In genomic region chr3:127426444-127427168, GRCh38 we compare ENCODE assay signal across 19 cellular contexts.
DNase-seq lines count a peak whose midpoint lies in the region; ATAC-seq and TF ChIP-seq lines count a peak whose summit lies in the region.
"Had no signal": no experiment of that assay in that cellular context is flagged by ENCODE, and none has a peak within 500 bp of the region (broad histone marks: within the 10 kb centered on the region; RNA-seq: fewer than 3 reads in every experiment).

No MANE protein-coding gene starts in this region.

- DNase-seq in activated CD8-positive, alpha-beta memory T cell treated with anti-CD3 and anti-CD28 coated beads for 24 hours: peak; percentile 9
- DNase-seq in activated CD8-positive, alpha-beta memory T cell treated with anti-CD3 and anti-CD28 coated beads, Interleukin-2, amount 10 ng/mL, durations not matched to agents 7 days and 5 days: no peak
- DNase-seq in mesenteric fat pad (ENCODE audit: low spot score) (peak; percentile 76), testis (peak; percentile 5), CD1c-positive myeloid dendritic cell (ENCODE audit: extremely low spot score) (no peak), SKM-1 treated with dmso at 0.1 percent for 144 hours (lab: John Stamatoyannopoulos, UW; ENCODE audit: unreplicated experiment) (no peak)
- DNase-seq: activated CD4-positive, alpha-beta T cell treated with anti-CD3 and anti-CD28 coated beads, Interleukin-2, amount 50 U/mL, for 4 hours; effector memory CD8-positive, alpha-beta T cell; GOT3; Kasumi-1; left ventricle myocardium superior; NCI-H1694 treated with DMSO at 0.1 percent for 48 hours; NCI-H524 treated with DMSO at 0.1 percent for 48 hours had no signal

- peaks cover 38% of the 10 kb centered on the region for H3K27me3 Mint-ChIP-seq in activated CD8-positive, alpha-beta memory T cell treated with anti-CD3 and anti-CD28 coated beads, Interleukin-2, amount 10 ng/mL, durations not matched to agents 7 days and 5 days
- peaks cover 13% of the 10 kb centered on the region for H3K27me3 Mint-ChIP-seq in brain

- H3K9me3 ChIP-seq in testis: no peaks in the 10 kb centered on the region
- H3K9me3 ChIP-seq: right lobe of liver had no signal

- no peak for ATAC-seq in activated CD8-positive, alpha-beta memory T cell treated with anti-CD3 and anti-CD28 coated beads, Interleukin-2, amount 10 ng/mL, durations not matched to agents 7 days and 5 days
- no peak for ATAC-seq in GM19395 (IDR thresholded peaks at IDR 0.05; ENCODE audit: unreplicated experiment)
- ATAC-seq: effector memory CD8-positive, alpha-beta T cell; left ventricle myocardium superior; naive thymus-derived CD8-positive, alpha-beta T cell; Panc1; right lobe of liver had no signal

- intact Hi-C loops in testis (cut with DNase I; ENCODE audit: low total_unique reads): no loop called here

- no peaks in the 10 kb centered on the region for H3K36me3 Mint-ChIP-seq in activated CD8-positive, alpha-beta memory T cell treated with anti-CD3 and anti-CD28 coated beads, Interleukin-2, amount 10 ng/mL, durations not matched to agents 7 days and 5 days
- no peaks in the 10 kb centered on the region for H3K36me3 Mint-ChIP-seq in brain
- H3K36me3 Mint-ChIP-seq: naive thymus-derived CD8-positive, alpha-beta T cell had no signal

- H3K36me3 ChIP-seq in testis (ENCODE audit: low read depth, missing control alignments): no peaks in the 10 kb centered on the region
- H3K36me3 ChIP-seq: right lobe of liver had no signal

- H3K4me3 ChIP-seq in testis: no peak overlapping the region
- H3K4me3 ChIP-seq: right lobe of liver had no signal

- no peaks in the 10 kb centered on the region for H3K27me3 ChIP-seq in testis
- H3K27me3 ChIP-seq: right lobe of liver had no signal

- no peak for TF ChIP-seq CTCF in brain (conservative IDR thresholded peaks at IDR 0.05)
- no peak for TF ChIP-seq CTCF in testis (IDR thresholded peaks at IDR 0.05)

- WGBS in testis, 2 donors: 29 to 47% methylated on average over 16 to 18 of the region's 18 CpGs

- TF ChIP-seq POLR2A in testis (IDR thresholded peaks at IDR 0.05): no peak

- no peak overlapping the region for H3K4me3 Mint-ChIP-seq in activated CD8-positive, alpha-beta memory T cell treated with anti-CD3 and anti-CD28 coated beads, Interleukin-2, amount 10 ng/mL, durations not matched to agents 7 days and 5 days
- peak overlapping the region; percentile 25 to 54 (median 46) for H3K4me3 Mint-ChIP-seq in brain
- H3K4me3 Mint-ChIP-seq: activated T-helper 1 cell treated with anti-CD3 and anti-CD28 coated beads, Interleukin-12 subunit alpha, Interleukin-12 subunit beta, Interleukin-2, Interleukin-4 antibody, amounts not matched to agents 30 ng/mL and 10 ng/mL and 1 ng/mL, durations not matched to agents 14 hours and 24 hours and 36 hours; effector memory CD8-positive, alpha-beta T cell; naive thymus-derived CD8-positive, alpha-beta T cell had no signal

- H3K27ac ChIP-seq in testis: no peak overlapping the region
- H3K27ac ChIP-seq: right lobe of liver had no signal

- no peaks in the 10 kb centered on the region for H3K9me3 Mint-ChIP-seq in activated CD8-positive, alpha-beta memory T cell treated with anti-CD3 and anti-CD28 coated beads, Interleukin-2, amount 10 ng/mL, durations not matched to agents 7 days and 5 days (ENCODE audit: low read depth)
- no peaks in the 10 kb centered on the region for H3K9me3 Mint-ChIP-seq in brain
- H3K9me3 Mint-ChIP-seq: activated T-helper 1 cell treated with anti-CD3 and anti-CD28 coated beads, Interleukin-12 subunit alpha, Interleukin-12 subunit beta, Interleukin-2, Interleukin-4 antibody, amounts not matched to agents 30 ng/mL and 10 ng/mL and 1 ng/mL, durations not matched to agents 14 hours and 24 hours and 36 hours; effector memory CD8-positive, alpha-beta T cell had no signal

- H3K27ac Mint-ChIP-seq in activated CD8-positive, alpha-beta memory T cell treated with anti-CD3 and anti-CD28 coated beads, Interleukin-2, amount 10 ng/mL, durations not matched to agents 7 days and 5 days: no peak overlapping the region
- peak overlapping the region; percentile 65 to 91 (median 82) for H3K27ac Mint-ChIP-seq in brain
- H3K27ac Mint-ChIP-seq: activated T-helper 1 cell treated with anti-CD3 and anti-CD28 coated beads, Interleukin-12 subunit alpha, Interleukin-12 subunit beta, Interleukin-2, Interleukin-4 antibody, amounts not matched to agents 30 ng/mL and 10 ng/mL and 1 ng/mL, durations not matched to agents 14 hours and 24 hours and 36 hours; effector memory CD8-positive, alpha-beta T cell; naive thymus-derived CD8-positive, alpha-beta T cell had no signal

- CTCF ChIA-PET in activated CD8-positive, alpha-beta memory T cell treated with anti-CD3 and anti-CD28 coated beads, Interleukin-2, amount 10 ng/mL, durations not matched to agents 7 days and 5 days (lab: Charles Lee): no interaction called here

- H3K4me1 ChIP-seq in testis: no peaks in the 10 kb centered on the region
- H3K4me1 ChIP-seq: right lobe of liver had no signal

- no peaks in the 10 kb centered on the region for H3K4me1 Mint-ChIP-seq in activated CD8-positive, alpha-beta memory T cell treated with anti-CD3 and anti-CD28 coated beads, Interleukin-2, amount 10 ng/mL, durations not matched to agents 7 days and 5 days
- H3K4me1 Mint-ChIP-seq in brain: peaks cover 92% of the 10 kb centered on the region

Comparison
In these comparisons a context has a peak if more than half of its experiments do, and no peak if none do; other contexts are left out.
1. DNase-seq: peak in activated CD8-positive, alpha-beta memory T cell treated with anti-CD3 and anti-CD28 coated beads for 24 hours (single experiment), mesenteric fat pad (single experiment) and testis (single experiment); none in activated CD8-positive, alpha-beta memory T cell treated with anti-CD3 and anti-CD28 coated beads, Interleukin-2, amount 10 ng/mL, durations not matched to agents 7 days and 5 days (single experiment), CD1c-positive myeloid dendritic cell (single experiment) and SKM-1 treated with dmso at 0.1 percent for 144 hours (single experiment).